In genomic region chr11:129278586-129279319, GRCh38 we compare ENCODE assay signal across 8 cellular contexts.
DNase-seq lines count a peak whose midpoint lies in the region; ATAC-seq and TF ChIP-seq lines count a peak whose summit lies in the region.

No MANE protein-coding gene starts in this region.

- TF ChIP-seq CTCF in endodermal cell (conservative IDR thresholded peaks at IDR 0.05) (peak; percentile 16), vagina (IDR thresholded peaks at IDR 0.05) (no peak)

- H3K27me3 ChIP-seq in endodermal cell (ENCODE audit: control insufficient read depth, insufficient read depth, low read length, poor library complexity, severe bottlenecking), result peaks cover 9% of the 10 kb centered on the region
- no peaks in the 10 kb centered on the region for H3K27me3 ChIP-seq in mucosa of stomach (ENCODE audit: control insufficient read depth, insufficient read depth, low read length)
- no peaks in the 10 kb centered on the region for H3K27me3 ChIP-seq in vagina

- peak overlapping the region; percentile 61 for H3K27ac Mint-ChIP-seq in T-helper 1 cell treated with Interleukin-12 subunit alpha and Interleukin-12 subunit beta and Interleukin-4 antibody, amounts not matched to agents 30 μg/mL and 1 μg/mL, for 36 hours
- peak overlapping the region; percentile 54 for H3K27ac Mint-ChIP-seq in endodermal cell

- H3K4me3 ChIP-seq in endodermal cell (ENCODE audit: low read length), result peak overlapping the region; percentile 90
- peak overlapping the region; percentile 52 for H3K4me3 ChIP-seq in mucosa of stomach (ENCODE audit: low read length)
- H3K4me3 ChIP-seq in vagina, result peak overlapping the region; percentile 64 to 69

- peak; percentile 43 for ATAC-seq in HG02798 (IDR thresholded peaks at IDR 0.05; ENCODE audit: poor library complexity, unreplicated experiment)
- ATAC-seq in HG02870 (IDR thresholded peaks at IDR 0.05; ENCODE audit: unreplicated experiment), result no peak

- no peaks in the 10 kb centered on the region for H3K36me3 ChIP-seq in endodermal cell (ENCODE audit: control insufficient read depth, insufficient read depth, low read length)
- no peaks in the 10 kb centered on the region for H3K36me3 ChIP-seq in mucosa of stomach (ENCODE audit: control insufficient read depth, insufficient read depth, low read length)
- H3K36me3 ChIP-seq in vagina, result no peaks in the 10 kb centered on the region

- H3K9me3 Mint-ChIP-seq in T-helper 1 cell treated with Interleukin-12 subunit alpha and Interleukin-12 subunit beta and Interleukin-4 antibody, amounts not matched to agents 30 μg/mL and 1 μg/mL, for 36 hours, result no peaks in the 10 kb centered on the region
- no peaks in the 10 kb centered on the region for H3K9me3 Mint-ChIP-seq in endodermal cell

- H3K9me3 ChIP-seq in endodermal cell (ENCODE audit: control insufficient read depth, low read length) (no peaks in the 10 kb centered on the region), mucosa of stomach (ENCODE audit: control insufficient read depth, low read length) (no peaks in the 10 kb centered on the region), vagina (no peaks in the 10 kb centered on the region)

- no peak for TF ChIP-seq POLR2A in vagina (IDR thresholded peaks at IDR 0.05)

- WGBS in endodermal cell (ENCODE audit: insufficient coverage in 1 of 2, insufficient read length in 1 of 2), 2 experiments, result 0% methylated on average over 30 to 106 of the region's 109 CpGs

- H3K27ac ChIP-seq in endodermal cell (ENCODE audit: low read depth, low read length), result no peak overlapping the region
- peak overlapping the region; percentile 70 for H3K27ac ChIP-seq in vagina

- H3K9ac ChIP-seq in endodermal cell (ENCODE audit: extremely low read depth, low read length, poor library complexity, severe bottlenecking) (peak overlapping the region; percentile 42), mucosa of stomach (ENCODE audit: low read length) (peak overlapping the region; percentile 73)

- intact Hi-C loops in vagina (cut with DNase I), result no loop called here

- H3K36me3 Mint-ChIP-seq in T-helper 1 cell treated with Interleukin-12 subunit alpha and Interleukin-12 subunit beta and Interleukin-4 antibody, amounts not matched to agents 30 μg/mL and 1 μg/mL, for 36 hours (ENCODE audit: low read depth), result no peaks in the 10 kb centered on the region
- no peaks in the 10 kb centered on the region for H3K36me3 Mint-ChIP-seq in endodermal cell (ENCODE audit: low read depth)

- DNase-seq in ELF-1 (ENCODE audit: low read depth, low spot score), result peak; percentile 24
- DNase-seq in endodermal cell, result peak; percentile 67
- DNase-seq in vagina (ENCODE audit: extremely low spot score in 2 of 2), result no peak
- no peak for DNase-seq in NCI-H2029 treated with DMSO at 0.1 percent for 48 hours (lab: John Stamatoyannopoulos, UW)

- peaks cover 36% of the 10 kb centered on the region for H3K27me3 Mint-ChIP-seq in T-helper 1 cell treated with Interleukin-12 subunit alpha and Interleukin-12 subunit beta and Interleukin-4 antibody, amounts not matched to agents 30 μg/mL and 1 μg/mL, for 36 hours (ENCODE audit: low read depth)
- peaks cover 34% of the 10 kb centered on the region for H3K27me3 Mint-ChIP-seq in endodermal cell (ENCODE audit: insufficient read depth)

- peaks cover 2% of the 10 kb centered on the region for H3K4me1 ChIP-seq in endodermal cell (ENCODE audit: control insufficient read depth, insufficient read depth, low read length)
- peaks cover 28% of the 10 kb centered on the region for H3K4me1 ChIP-seq in mucosa of stomach (ENCODE audit: control insufficient read depth, insufficient read depth, low read length)
- peaks cover 60% of the 10 kb centered on the region for H3K4me1 ChIP-seq in vagina

- peak overlapping the region; percentile 79 for H3K4me3 Mint-ChIP-seq in T-helper 1 cell treated with Interleukin-12 subunit alpha and Interleukin-12 subunit beta and Interleukin-4 antibody, amounts not matched to agents 30 μg/mL and 1 μg/mL, for 36 hours
- H3K4me3 Mint-ChIP-seq in endodermal cell, result peak overlapping the region; percentile 74

- H3K4me1 Mint-ChIP-seq in T-helper 1 cell treated with Interleukin-12 subunit alpha and Interleukin-12 subunit beta and Interleukin-4 antibody, amounts not matched to agents 30 μg/mL and 1 μg/mL, for 36 hours (ENCODE audit: low read depth), result peaks cover 32% of the 10 kb centered on the region
- peaks cover 52% of the 10 kb centered on the region for H3K4me1 Mint-ChIP-seq in endodermal cell

Comparison
In these comparisons a context has a peak if more than half of its experiments do, and no peak if none do; other contexts are left out.
1. DNase-seq: peak in ELF-1 (single experiment) and endodermal cell (single experiment); none in vagina (0 of 2) and NCI-H2029 treated with DMSO at 0.1 percent for 48 hours (single experiment).
2. Peak in every context shown above with its lines, with median percentiles within 50 percentile points of each other: H3K4me3 ChIP-seq.